In the genomic region with DNA sequence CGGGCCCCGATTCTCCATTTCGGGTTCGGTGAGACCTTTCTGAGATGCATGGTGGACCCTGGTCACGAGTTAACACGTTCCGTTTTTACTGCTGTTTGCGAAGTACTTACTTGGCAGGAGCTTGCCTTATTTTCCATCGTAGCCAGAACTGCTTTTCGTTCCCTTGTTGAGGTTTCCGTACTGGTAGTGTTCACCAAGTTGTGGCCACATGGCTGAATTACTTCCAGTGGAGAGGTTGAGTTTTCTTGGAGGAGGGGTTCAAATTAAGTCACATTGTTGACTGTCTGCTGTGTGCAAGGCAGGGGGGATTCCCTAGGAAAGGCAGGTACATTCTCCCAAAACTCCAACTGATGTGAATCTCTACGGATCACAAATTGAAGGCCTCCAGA, we compare ENCODE assay signal across 8 cellular contexts. TPM values are rescaled to one million over a fixed set of nuclear protein-coding genes. Genes with fewer than 3 reads are reported as not detected.
DNase-seq lines count a peak whose midpoint lies in the region; ATAC-seq and TF ChIP-seq lines count a peak whose summit lies in the region.

No MANE protein-coding gene starts in this region.

- H3K4me1 ChIP-seq in SJCRH30 (peaks cover 9% of the 10 kb centered on the region), esophagus muscularis mucosa (peaks cover 48 to 60% (median 58%) of the 10 kb centered on the region in 4 donors)

- H3K36me3 ChIP-seq in SJCRH30 (no peaks in the 10 kb centered on the region), esophagus muscularis mucosa (no peaks in the 10 kb centered on the region)

- peaks cover 35% of the 10 kb centered on the region for H3K4me1 Mint-ChIP-seq in osteocyte (ENCODE audit: unreplicated experiment)

- ATAC-seq in GM18519 (IDR thresholded peaks at IDR 0.05; ENCODE audit: low FRiP score, unreplicated experiment) (no peak), GM21447 (IDR thresholded peaks at IDR 0.05; ENCODE audit: unreplicated experiment) (no peak)

- peak overlapping the region; percentile 95 for H3K4me3 Mint-ChIP-seq in osteocyte (ENCODE audit: unreplicated experiment)

- H3K36me3 Mint-ChIP-seq in osteocyte (ENCODE audit: unreplicated experiment) = no peaks in the 10 kb centered on the region

- H3K9me3 ChIP-seq in SJCRH30 (replicated peaks) (no peaks in the 10 kb centered on the region), esophagus muscularis mucosa (no peaks in the 10 kb centered on the region)

- H3K27ac ChIP-seq in SJCRH30 (no peak overlapping the region), esophagus muscularis mucosa (replicated peaks in 1 of 4) (peak overlapping the region; percentile 82 to 100 (median 98))

- TF ChIP-seq CTCF in esophagus muscularis mucosa (IDR thresholded peaks at IDR 0.05) = no peak
- TF ChIP-seq CTCF in osteocyte (IDR thresholded peaks at IDR 0.05) = no peak

- TF ChIP-seq POLR2A in esophagus muscularis mucosa (IDR thresholded peaks at IDR 0.05; ENCODE audit: low read depth) = no peak

- H3K27me3 Mint-ChIP-seq in osteocyte (ENCODE audit: unreplicated experiment) = no peaks in the 10 kb centered on the region

- H3K27ac Mint-ChIP-seq in osteocyte (ENCODE audit: unreplicated experiment) = peak overlapping the region; percentile 88

- H3K27me3 ChIP-seq in SJCRH30 (no peaks in the 10 kb centered on the region), esophagus muscularis mucosa (no peaks in the 10 kb centered on the region)

- H3K4me3 ChIP-seq in SJCRH30 (peak overlapping the region; percentile 75), esophagus muscularis mucosa (peak overlapping the region; percentile 80 to 91 (median 86))

- DNase-seq in DMS114 treated with DMSO at 0.1 percent for 48 hours (lab: John Stamatoyannopoulos, UW; ENCODE audit: unreplicated experiment) = peak; percentile 70
- DNase-seq in SJCRH30 = no peak
- no peak for DNase-seq in esophagus muscularis mucosa (ENCODE audit: extremely low spot score)
- no peak for DNase-seq in osteocyte (ENCODE audit: extremely low spot score, unreplicated experiment)
- no peak for DNase-seq in activated CD4-positive, CD25-positive, alpha-beta regulatory T cell treated with anti-CD3 and anti-CD28 coated beads, Interleukin-2, amount 50 U/mL, for 72 hours
- no peak for DNase-seq in D341Med (ENCODE audit: low spot score)

- 4% methylated on average over 12 of the region's 12 CpGs for WGBS in esophagus muscularis mucosa

- intact Hi-C loops in esophagus muscularis mucosa (cut with DNase I) = loop anchor here (10.0 kb wide), 1 partner anchor 207 kb away; the partner anchor contains the start of gene ADD3

- no peaks in the 10 kb centered on the region for H3K9me3 Mint-ChIP-seq in osteocyte (ENCODE audit: unreplicated experiment)

- no peak for TF ChIP-seq EP300 in esophagus muscularis mucosa (IDR thresholded peaks at IDR 0.05)

RNA-seq across cellular contexts. Expression of gene MXI1, which starts 4.0 kb away (rescaled TPM):
- 12.4 and 13.0 TPM in 2 replicates for total RNA-seq in SJCRH30 (2014; rRNA removed; shearing (Covaris generic))
- total RNA-seq in esophagus muscularis mucosa (100 to 1,000 TPM; 198 to 292 (median 226) TPM), osteocyte (31.9 and 32.2 TPM in 2 replicates)
